Comparison of ENCODE assay signal across 27 cellular contexts in the genomic region with DNA sequence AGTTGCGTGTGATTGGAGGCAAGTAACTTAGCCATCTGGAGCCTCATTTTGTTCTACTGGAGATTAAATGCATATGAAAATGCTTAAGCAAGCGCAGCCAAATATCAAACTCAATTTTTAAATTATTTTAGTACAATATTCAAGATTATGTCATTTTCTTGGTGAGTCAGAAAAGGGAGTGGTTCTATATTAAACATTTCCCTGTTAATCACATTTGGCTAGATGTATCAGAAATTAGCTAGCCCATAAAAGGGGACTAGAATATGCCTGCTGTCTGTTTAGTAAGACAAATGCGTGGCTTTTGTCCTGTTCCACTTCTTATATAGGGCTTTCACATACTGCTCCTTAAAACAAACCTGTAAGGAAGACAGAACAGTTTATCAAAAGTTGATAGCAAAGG.
"Had no signal": no experiment of that assay in that cellular context is flagged by ENCODE, and none has a peak within 500 bp of the region (broad histone marks: within the 10 kb centered on the region; RNA-seq: fewer than 3 reads in every experiment).

No MANE protein-coding gene starts in this region.

- H3K27me3 ChIP-seq: ascending aorta, breast epithelium had no signal

- H3K9me3 ChIP-seq: ascending aorta, breast epithelium, gastroesophageal sphincter, heart right ventricle had no signal

- ATAC-seq: activated naive CD4-positive, alpha-beta T cell treated with anti-CD3 and anti-CD28 coated beads, Interleukin-2, amount 50 U/mL, for 72 hours; activated T-cell treated with anti-CD3 and anti-CD28 coated beads, Interleukin-2, amount 50 U/mL, for 72 hours; esophagus mucosa; gastroesophageal sphincter; heart right ventricle; WTC11 had no signal

- H3K27ac ChIP-seq: ascending aorta, breast epithelium, coronary artery, dorsolateral prefrontal cortex, gastroesophageal sphincter, heart right ventricle, VCaP had no signal

- H3K4me1 ChIP-seq: ascending aorta, breast epithelium, gastroesophageal sphincter, heart right ventricle had no signal

- H3K36me3 ChIP-seq: ascending aorta, breast epithelium, gastroesophageal sphincter, heart right ventricle had no signal

- DNase-seq: activated CD4-positive, alpha-beta memory T cell treated with anti-CD3 and anti-CD28 coated beads, Interleukin-2, amount 10 ng/mL, durations not matched to agents 7 days and 5 days; activated CD4-positive, alpha-beta T cell treated with anti-CD3 and anti-CD28 coated beads for 1 hour; activated CD4-positive, alpha-beta T cell treated with anti-CD3 and anti-CD28 coated beads for 4 hours; activated CD4-positive, alpha-beta T cell treated with anti-CD3 and anti-CD28 coated beads, Interleukin-2, amount 10 ng/mL, durations not matched to agents 7 days and 5 days; activated CD4-positive, alpha-beta T cell treated with anti-CD3 and anti-CD28 coated beads, Interleukin-2, amount 50 U/mL, for 4 hours; activated CD8-positive, alpha-beta memory T cell treated with anti-CD3 and anti-CD28 coated beads, Interleukin-2, amount 50 U/mL, for 48 hours; activated gamma-delta T cell; activated naive CD4-positive, alpha-beta T cell; activated naive CD4-positive, alpha-beta T cell treated with anti-CD3 and anti-CD28 coated beads, Interleukin-2, amount 10 ng/mL, durations not matched to agents 7 days and 5 days; activated naive CD8-positive, alpha-beta T cell treated with anti-CD3 and anti-CD28 coated beads, Interleukin-2, amount 10 ng/mL, durations not matched to agents 7 days and 5 days; activated T-cell treated with anti-CD3 and anti-CD28 coated beads for 4 hours; activated T-cell treated with anti-CD3 and anti-CD28 coated beads, Interleukin-2, amount 50 U/mL, for 24 hours; activated T-cell treated with anti-CD3 and anti-CD28 coated beads, Interleukin-2, amount 50 U/mL, for 72 hours; dorsolateral prefrontal cortex; effector memory CD4-positive, alpha-beta T cell; endodermal cell; foreskin melanocyte; heart right ventricle; T-helper 2 cell had no signal

- H3K4me3 ChIP-seq: ascending aorta, breast epithelium, coronary artery, dorsolateral prefrontal cortex, gastroesophageal sphincter, heart right ventricle had no signal
